Comparison of ENCODE assay signal across 21 cellular contexts in the genomic region with DNA sequence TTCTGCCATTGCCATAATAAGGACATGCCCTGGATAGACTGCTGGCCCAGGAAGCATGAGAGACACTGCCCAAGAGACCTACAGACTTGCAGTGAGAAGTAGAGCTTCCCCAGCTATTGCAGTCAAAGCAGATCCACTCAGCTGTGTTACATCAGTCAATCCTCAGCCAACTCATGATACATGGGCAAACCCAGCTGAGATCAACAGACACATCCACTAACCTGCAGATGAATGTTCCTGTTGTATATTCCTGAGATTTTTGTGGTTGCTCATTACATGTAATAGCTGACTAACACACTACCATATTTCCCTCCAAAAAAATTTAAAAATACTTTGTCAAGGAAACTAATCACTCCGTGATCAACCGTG.
DNase-seq lines count a peak whose midpoint lies in the region; ATAC-seq, FAIRE-seq and TF ChIP-seq lines count a peak whose summit lies in the region.
"Had no signal": no experiment of that assay in that cellular context is flagged by ENCODE, and none has a peak within 500 bp of the region (broad histone marks: within the 10 kb centered on the region; RNA-seq: fewer than 3 reads in every experiment).

No MANE protein-coding gene starts in this region.

- H3K9me3 ChIP-seq in gastroesophageal sphincter = peaks cover 0 to 11% (median 0%) of the 10 kb centered on the region in 3 donors
- H3K9me3 ChIP-seq in pancreas = no peaks in the 10 kb centered on the region
- H3K9me3 ChIP-seq: tibial artery had no signal

- peak; percentile 41 for DNase-seq in A172 (ENCODE audit: low spot score)
- peak; percentile 64 for DNase-seq in HS-27A (ENCODE audit: low read depth)
- peak; percentile 37 for DNase-seq in astrocyte of the hippocampus (ENCODE audit: low read depth, low spot score)
- DNase-seq in pancreas = no peak
- no peak for DNase-seq in NCI-H187 treated with DMSO at 0.1 percent for 48 hours (lab: John Stamatoyannopoulos, UW)
- DNase-seq: 8988T; activated CD4-positive, alpha-beta T cell treated with anti-CD3 and anti-CD28 coated beads for 4 hours; activated naive CD4-positive, alpha-beta T cell treated with anti-CD3 and anti-CD28 coated beads for 36 hours; CD4-positive, alpha-beta memory T cell; dermis blood vessel endothelial cell; midbrain; NCI-H1694 treated with DMSO at 0.1 percent for 48 hours; NCI-H446 treated with DMSO at 0.1 percent for 48 hours; stimulated activated CD4-positive, alpha-beta T cell treated with anti-CD3 and anti-CD28 coated beads, Interleukin-15, amount 100 ng/mL, for 24 hours; stimulated activated naive CD4-positive, alpha-beta T cell; T-helper 9 cell; tibial artery had no signal

- no peaks in the 10 kb centered on the region for H3K36me3 ChIP-seq in gastroesophageal sphincter
- no peaks in the 10 kb centered on the region for H3K36me3 ChIP-seq in pancreas
- H3K36me3 ChIP-seq: tibial artery had no signal

- H3K27me3 ChIP-seq in gastroesophageal sphincter = no peaks in the 10 kb centered on the region
- no peaks in the 10 kb centered on the region for H3K27me3 ChIP-seq in pancreas
- H3K27me3 ChIP-seq: hepatocyte, tibial artery had no signal

- no peak for TF ChIP-seq EP300 in gastroesophageal sphincter (IDR thresholded peaks at IDR 0.05)

- H3K4me1 ChIP-seq in gastroesophageal sphincter (no peaks in the 10 kb centered on the region), pancreas (no peaks in the 10 kb centered on the region)
- H3K4me1 ChIP-seq: tibial artery had no signal

- TF ChIP-seq POLR2A in gastroesophageal sphincter (IDR thresholded peaks at IDR 0.05) = no peak

- ATAC-seq in gastroesophageal sphincter (peak; percentile 39), pancreas (no peak), HG03135 (IDR thresholded peaks at IDR 0.05; ENCODE audit: unreplicated experiment) (no peak), HG02763 (IDR thresholded peaks at IDR 0.05; ENCODE audit: unreplicated experiment) (no peak)

- TF ChIP-seq CTCF in gastroesophageal sphincter (IDR thresholded peaks at IDR 0.05) (no peak), pancreas (IDR thresholded peaks at IDR 0.05) (no peak)

- H3K27ac ChIP-seq in gastroesophageal sphincter (no peak overlapping the region), pancreas (no peak overlapping the region)
- H3K27ac ChIP-seq: hepatocyte, tibial artery had no signal

- intact Hi-C loops in pancreas (cut with DNase I) = no loop called here

- FAIRE-seq in pancreas (lab: Jason Lieb, UNC) = no peak

- 78 to 89% methylated on average over 2 of the region's 2 CpGs for WGBS in gastroesophageal sphincter (ENCODE audit: low coverage in 1 of 2), 2 donors
- 56 to 57% methylated on average over 2 of the region's 2 CpGs for WGBS in pancreas, 2 donors

- H3K4me3 ChIP-seq in gastroesophageal sphincter = no peak overlapping the region
- H3K4me3 ChIP-seq in pancreas = no peak overlapping the region
- H3K4me3 ChIP-seq: hepatocyte, tibial artery had no signal

Comparison
In these comparisons a context has a peak if more than half of its experiments do, and no peak if none do; other contexts are left out.
1. DNase-seq: peak in A172 (single experiment), HS-27A (single experiment) and astrocyte of the hippocampus (single experiment); none in pancreas (0 of 6) and NCI-H187 treated with DMSO at 0.1 percent for 48 hours (single experiment).